In genomic region chr12:87182696-87183233, GRCh38 we compare ENCODE assay signal across 22 cellular contexts.
DNase-seq lines count a peak whose midpoint lies in the region; TF ChIP-seq lines count a peak whose summit lies in the region.
"Had no signal": no experiment of that assay in that cellular context is flagged by ENCODE, and none has a peak within 500 bp of the region (broad histone marks: within the 10 kb centered on the region; RNA-seq: fewer than 3 reads in every experiment).

No MANE protein-coding gene starts in this region.

- H2AK5ac ChIP-seq in mesendoderm (ENCODE audit: low read length): no peak overlapping the region
- no peak overlapping the region for H2AK5ac ChIP-seq in trophoblast cell (ENCODE audit: low read length)

- no CpG with 5 or more reads among the region's 5 CpGs for WGBS in mesendoderm (ENCODE audit: extremely low coverage, insufficient coverage, low lambda C conversion rate)
- 77 to 85% (median 83%) methylated on average over 5 of the region's 5 CpGs for WGBS in spleen, 5 donors
- no CpG with 5 or more reads among the region's 5 CpGs for WGBS in trophoblast cell (ENCODE audit: extremely low coverage, insufficient coverage, insufficient read length)

- TF ChIP-seq POLR2A in spleen (IDR thresholded peaks at IDR 0.05): no peak

- no peak overlapping the region for H3K27ac ChIP-seq in mesendoderm (ENCODE audit: low read depth, low read length)
- no peak overlapping the region for H3K27ac ChIP-seq in spleen
- no peak overlapping the region for H3K27ac ChIP-seq in trophoblast cell (ENCODE audit: low read depth, low read length)
- H3K27ac ChIP-seq: BLaER1 had no signal

- H3K9me3 ChIP-seq in NT2/D1 (ENCODE audit: insufficient read depth, low read length) (peaks cover 7% of the 10 kb centered on the region; the same call in 1 of the 2 replicates), spleen (peaks cover 0 to 4% (median 0%) of the 10 kb centered on the region in 8 donors), trophoblast cell (ENCODE audit: insufficient read depth, low read depth, low read length) (peaks cover 2% of the 10 kb centered on the region)
- H3K9me3 ChIP-seq: BE2C, BLaER1 had no signal

- H3K18ac ChIP-seq in mesendoderm (ENCODE audit: low read length) (no peak overlapping the region), trophoblast cell (ENCODE audit: low read length) (no peak overlapping the region)

- H3K4me1 ChIP-seq in NT2/D1 (ENCODE audit: insufficient read depth, insufficient read length): no peaks in the 10 kb centered on the region
- no peaks in the 10 kb centered on the region for H3K4me1 ChIP-seq in mesendoderm (ENCODE audit: control insufficient read depth, low read depth, low read length)
- H3K4me1 ChIP-seq in spleen: no peaks in the 10 kb centered on the region
- no peaks in the 10 kb centered on the region for H3K4me1 ChIP-seq in trophoblast cell (ENCODE audit: control insufficient read depth in 1 of 2, insufficient read depth in 2 of 2, low read length in 2 of 2)
- H3K4me1 ChIP-seq: BE2C, BLaER1 had no signal

- peak; percentile 30 for DNase-seq in NT2/D1 (ENCODE audit: low read depth, low spot score)
- peak; percentile 8 for DNase-seq in mesendoderm
- peak; percentile 35 for DNase-seq in spleen
- no peak for DNase-seq in trophoblast cell
- no peak for DNase-seq in T-helper 1 cell
- no peak for DNase-seq in stimulated activated CD4-positive, alpha-beta T cell treated with anti-CD3 and anti-CD28 coated beads, Interleukin-4, amount 100 ng/mL, for 1 hour
- DNase-seq: 8988T; ACHN; BE2C; C1 segment of cervical spinal cord; CD4-positive, CD25-positive, alpha-beta regulatory T cell; CD8-positive, alpha-beta memory T cell; COR-L47; DMS 273 treated with DMSO at 0.1 percent for 48 hours; DMS153; DMS53; DMS79; DND-41; EL; GDM1 had no signal

- H4K91ac ChIP-seq in trophoblast cell (ENCODE audit: low read depth, low read length): no peak overlapping the region

- intact Hi-C loops in spleen (cut with DNase I; ENCODE audit: low total_unique reads): no loop called here

- H3K27me3 ChIP-seq in NT2/D1 (ENCODE audit: insufficient read depth, insufficient read length): no peaks in the 10 kb centered on the region
- H3K27me3 ChIP-seq in mesendoderm (ENCODE audit: insufficient read depth, low read length, poor library complexity): no peaks in the 10 kb centered on the region
- H3K27me3 ChIP-seq in spleen (replicated peaks in 1 of 7): no peaks in the 10 kb centered on the region
- no peaks in the 10 kb centered on the region for H3K27me3 ChIP-seq in trophoblast cell (ENCODE audit: insufficient read depth, low read length)
- H3K27me3 ChIP-seq: BE2C, BLaER1 had no signal

- H3K9ac ChIP-seq in NT2/D1 (ENCODE audit: insufficient read length, low read depth) (no peak overlapping the region), mesendoderm (ENCODE audit: low read length) (no peak overlapping the region), trophoblast cell (ENCODE audit: low read length) (no peak overlapping the region)
- H3K9ac ChIP-seq: BLaER1 had no signal

- H3K79me2 ChIP-seq in mesendoderm (ENCODE audit: control insufficient read depth, insufficient read depth, low read length) (no peaks in the 10 kb centered on the region), trophoblast cell (ENCODE audit: control insufficient read depth, insufficient read depth, low read length, poor library complexity) (no peaks in the 10 kb centered on the region)

- H2BK5ac ChIP-seq in mesendoderm (ENCODE audit: low read length) (no peak overlapping the region), trophoblast cell (ENCODE audit: low read depth, low read length, poor library complexity) (no peak overlapping the region)

- H4K5ac ChIP-seq in mesendoderm (ENCODE audit: low read length): no peak overlapping the region

- H2BK15ac ChIP-seq in mesendoderm (replicated peaks; ENCODE audit: low read depth): no peak overlapping the region

- no peak overlapping the region for H3K4ac ChIP-seq in mesendoderm (ENCODE audit: low read depth, low read length)
- no peak overlapping the region for H3K4ac ChIP-seq in trophoblast cell (ENCODE audit: low read depth, low read length)

- no peak for TF ChIP-seq CTCF in spleen (IDR thresholded peaks at IDR 0.05 in 8 of 11, conservative IDR thresholded peaks at IDR 0.05 in 3 of 11)

- no peak overlapping the region for H2BK120ac ChIP-seq in mesendoderm (ENCODE audit: low read depth, low read length)
- H2BK120ac ChIP-seq in trophoblast cell (ENCODE audit: insufficient read depth, low read length, poor library complexity): no peak overlapping the region

- no peak overlapping the region for H4K12ac ChIP-seq in trophoblast cell (ENCODE audit: low read depth, low read length)

- no peak overlapping the region for H3K4me3 ChIP-seq in NT2/D1 (ENCODE audit: insufficient read length, low read depth)
- H3K4me3 ChIP-seq in mesendoderm (ENCODE audit: low read length): no peak overlapping the region
- no peak overlapping the region for H3K4me3 ChIP-seq in spleen
- no peak overlapping the region for H3K4me3 ChIP-seq in trophoblast cell (ENCODE audit: low read depth, low read length)
- H3K4me3 ChIP-seq: BLaER1, GM12878 had no signal

- no peaks in the 10 kb centered on the region for H3K79me1 ChIP-seq in mesendoderm (ENCODE audit: low read length)
- no peaks in the 10 kb centered on the region for H3K79me1 ChIP-seq in trophoblast cell (ENCODE audit: low read length)

- no peak overlapping the region for H2BK12ac ChIP-seq in trophoblast cell (ENCODE audit: low read length)

- H3K14ac ChIP-seq in trophoblast cell (ENCODE audit: low read length): no peak overlapping the region

- H3K23ac ChIP-seq in mesendoderm (ENCODE audit: low read length) (no peak overlapping the region), trophoblast cell (ENCODE audit: low read length) (no peak overlapping the region)

- no peak overlapping the region for H2AFZ ChIP-seq in trophoblast cell (ENCODE audit: insufficient read depth, low read length, poor library complexity)

- H3K36me3 ChIP-seq in NT2/D1 (ENCODE audit: insufficient read depth, insufficient read length, low read length) (no peaks in the 10 kb centered on the region), mesendoderm (ENCODE audit: control insufficient read depth, insufficient read depth, low read length) (no peaks in the 10 kb centered on the region), spleen (no peaks in the 10 kb centered on the region), trophoblast cell (ENCODE audit: control insufficient read depth in 1 of 2, insufficient read depth in 2 of 2, low read length in 2 of 2) (no peaks in the 10 kb centered on the region)
- H3K36me3 ChIP-seq: BE2C, BLaER1 had no signal

- no peak overlapping the region for H3K4me2 ChIP-seq in mesendoderm (ENCODE audit: low read length)
- H3K4me2 ChIP-seq in trophoblast cell (ENCODE audit: low read length): no peak overlapping the region
- H3K4me2 ChIP-seq: BLaER1 had no signal

- no peak overlapping the region for H4K8ac ChIP-seq in mesendoderm (ENCODE audit: low read depth, low read length)
- no peak overlapping the region for H4K8ac ChIP-seq in trophoblast cell (ENCODE audit: low read depth, low read length)

- H3K56ac ChIP-seq in mesendoderm (ENCODE audit: low read length): no peak overlapping the region

Comparison
In these comparisons a context has a peak if more than half of its experiments do, and no peak if none do; other contexts are left out.
1. DNase-seq: peak in NT2/D1 (single experiment), mesendoderm (single experiment) and spleen (single experiment); none in trophoblast cell (0 of 2), T-helper 1 cell (0 of 5) and stimulated activated CD4-positive, alpha-beta T cell treated with anti-CD3 and anti-CD28 coated beads, Interleukin-4, amount 100 ng/mL, for 1 hour (single experiment).